Comparison of ENCODE assay signal across 1 cellular context in genomic region chr16:81717662-81718189, GRCh38.
TF ChIP-seq lines count a peak whose summit lies in the region.

No MANE protein-coding gene starts in this region.

TF ChIP-seq in GM12878, 131 proteins besides CTCF, POLR2A, EP300 and RAD21 (continued from another document):
- TF ChIP-seq NKRF (conservative IDR thresholded peaks at IDR 0.05), result peak; percentile 34; the same call in 1 of the 2 replicates
- TF ChIP-seq POU2F2 (IDR thresholded peaks at IDR 0.05; ENCODE audit: borderline replicate concordance, low read depth, low read length), result peak; percentile 94; the same call in 1 of the 3 replicates
- peak; percentile 99 for TF ChIP-seq MTA2 (IDR thresholded peaks at IDR 0.05; ENCODE audit: low read depth)
- peak; percentile 75 for TF ChIP-seq IKZF1 (conservative IDR thresholded peaks at IDR 0.05)
- TF ChIP-seq SMARCA5 (IDR thresholded peaks at IDR 0.05), result peak; percentile 83
- TF ChIP-seq MEF2B (IDR thresholded peaks at IDR 0.05; ENCODE audit: partially characterized antibody, poor library complexity, severe bottlenecking), result peak; percentile 50
- TF ChIP-seq ZNF687 (IDR thresholded peaks at IDR 0.05), result peak; percentile 29; the same call in 1 of the 2 replicates
- no peak for TF ChIP-seq MXI1 (IDR thresholded peaks at IDR 0.05; ENCODE audit: low read depth, low read length)
- peak; percentile 57 to 71; a peak in 2 of 4 replicates for TF ChIP-seq IKZF2 (IDR thresholded peaks at IDR 0.05)
- peak; percentile 42; the same call in 1 of the 2 replicates for TF ChIP-seq ZNF217 (IDR thresholded peaks at IDR 0.05)
- TF ChIP-seq ATF7 (IDR thresholded peaks at IDR 0.05; ENCODE audit: low read depth), result peak; percentile 88
- TF ChIP-seq RCOR1 (conservative IDR thresholded peaks at IDR 0.05; ENCODE audit: low read depth, low read length), result 0 out of 2 replicates have a peak, but pooled peaks have one; percentile 39
- peak; percentile 43; the same call in 1 of the 2 replicates for TF ChIP-seq RB1 (IDR thresholded peaks at IDR 0.05; ENCODE audit: borderline replicate concordance)
- 0 out of 2 replicates have a peak, but pooled peaks have one; percentile 48 for TF ChIP-seq JUND (IDR thresholded peaks at IDR 0.05; ENCODE audit: low read depth, low read length)
- TF ChIP-seq RUNX3 (IDR thresholded peaks at IDR 0.05; ENCODE audit: low read length), result peak; percentile 75
- TF ChIP-seq JUNB (IDR thresholded peaks at IDR 0.05), result 0 out of 2 replicates have a peak, but pooled peaks have one; percentile 16
- TF ChIP-seq BACH1 (IDR thresholded peaks at IDR 0.05; ENCODE audit: borderline replicate concordance), result peak; percentile 43; the same call in 1 of the 2 replicates
- TF ChIP-seq HDGF (IDR thresholded peaks at IDR 0.05), result peak; percentile 48; the same call in 1 of the 2 replicates
- peak; percentile 93 for TF ChIP-seq DPF2 (IDR thresholded peaks at IDR 0.05)
- TF ChIP-seq ZNF24 (IDR thresholded peaks at IDR 0.05), result peak; percentile 51; the same call in 1 of the 2 replicates
- no peak for TF ChIP-seq IRF5 (IDR thresholded peaks at IDR 0.05; ENCODE audit: borderline replicate concordance)
- peak; percentile 70 for TF ChIP-seq NR2F1 (conservative IDR thresholded peaks at IDR 0.05)
- TF ChIP-seq ZNF622 (IDR thresholded peaks at IDR 0.05), result no peak
- 0 out of 2 replicates have a peak, but pooled peaks have one; percentile 20 for TF ChIP-seq CBFB (IDR thresholded peaks at IDR 0.05; ENCODE audit: low read depth)
